ENCODE assay signal across 28 cellular contexts in genomic region chr21:23155281-23155680, GRCh38.
"Had no signal": no experiment of that assay in that cellular context is flagged by ENCODE, and none has a peak within 500 bp of the region (broad histone marks: within the 10 kb centered on the region; RNA-seq: fewer than 3 reads in every experiment).

No MANE protein-coding gene starts in this region.

- H3K9ac ChIP-seq: neural progenitor cell, parathyroid adenoma had no signal

- H2AFZ ChIP-seq: neural progenitor cell, parathyroid adenoma had no signal

- H3K36me3 ChIP-seq: neural progenitor cell, ovary, spleen, suprapubic skin, tibial artery, transverse colon, upper lobe of right lung, uterus had no signal

- H3K79me2 ChIP-seq: parathyroid adenoma had no signal

- H3K27ac ChIP-seq: neural progenitor cell, ovary, parathyroid adenoma, psoas muscle, skin epidermis, spleen, suprapubic skin, testis, tibial artery, transverse colon, upper lobe of right lung, uterus had no signal

- H3K9me3 ChIP-seq: ovary, psoas muscle, spleen, suprapubic skin, testis, tibial artery, upper lobe of right lung, uterus had no signal

- H3K4me3 ChIP-seq: neural progenitor cell, ovary, psoas muscle, skin epidermis, smooth muscle cell, spleen, suprapubic skin, testis, tibial artery, transverse colon, upper lobe of right lung, uterus had no signal

- H3K4me1 ChIP-seq: neural progenitor cell, parathyroid adenoma, psoas muscle, spleen, suprapubic skin, testis, tibial artery, transverse colon, upper lobe of right lung, uterus had no signal

- H3K27me3 ChIP-seq: neural progenitor cell, ovary, spleen, suprapubic skin, testis, tibial artery, transverse colon, upper lobe of right lung, uterus had no signal

- ATAC-seq: natural killer cell; psoas muscle; right cardiac atrium; sciatic nerve; stimulated activated memory B cell treated with anti-CD40 and anti-IgM and Interleukin-4, amounts not matched to agents 10 μg/mL and 1 μg/mL and 100 μg/mL, for 72 hours; stimulated activated naive CD8-positive, alpha-beta T cell treated with anti-CD3 and anti-CD28 coated beads, Interleukin-15, amount 100 ng/mL, for 72 hours; stimulated activated naive CD8-positive, alpha-beta T cell treated with anti-CD3 and anti-CD28 coated beads, Interleukin-15, Interleukin-2, amounts not matched to agents 100 U/mL and 50 U/mL, for 24 hours; upper lobe of right lung had no signal

- H3K4me2 ChIP-seq: neural progenitor cell, smooth muscle cell had no signal

- DNase-seq: natural killer cell; occipital lobe; ovary; posterior cingulate gyrus; psoas muscle; right cardiac atrium; spleen; stimulated activated CD4-positive, alpha-beta T cell treated with anti-CD3 and anti-CD28 coated beads, Interleukin-12 subunit alpha, Interleukin-12 subunit beta, amount 100 ng/mL, for 4 hours; stimulated activated CD4-positive, alpha-beta T cell treated with anti-CD3 and anti-CD28 coated beads, Interleukin-1b, Interleukin-23, amount 100 ng/mL, for 48 hours; stimulated activated CD4-positive, alpha-beta T cell treated with anti-CD3 and anti-CD28 coated beads, Interleukin-4, amount 100 ng/mL, for 1 hour; stimulated activated CD4-positive, alpha-beta T cell treated with anti-CD3 and anti-CD28 coated beads, Interleukin-4, amount 100 ng/mL, for 4 hours; stimulated activated CD8-positive, alpha-beta memory T cell treated with anti-CD3 and anti-CD28 coated beads, Interleukin-4, amount 100 ng/mL, for 48 hours; stimulated activated naive CD4-positive, alpha-beta T cell; stimulated activated naive CD8-positive, alpha-beta T cell treated with anti-CD3 and anti-CD28 coated beads, Interleukin-15, amount 100 ng/mL, for 72 hours; stimulated activated naive CD8-positive, alpha-beta T cell treated with anti-CD3 and anti-CD28 coated beads, Interleukin-15, Interleukin-2, amounts not matched to agents 100 U/mL and 50 U/mL, for 24 hours; substantia nigra; testis; tibial artery; transverse colon; upper lobe of right lung; uterus had no signal
